Comparison of ENCODE assay signal across 17 cellular contexts in the genomic region with DNA sequence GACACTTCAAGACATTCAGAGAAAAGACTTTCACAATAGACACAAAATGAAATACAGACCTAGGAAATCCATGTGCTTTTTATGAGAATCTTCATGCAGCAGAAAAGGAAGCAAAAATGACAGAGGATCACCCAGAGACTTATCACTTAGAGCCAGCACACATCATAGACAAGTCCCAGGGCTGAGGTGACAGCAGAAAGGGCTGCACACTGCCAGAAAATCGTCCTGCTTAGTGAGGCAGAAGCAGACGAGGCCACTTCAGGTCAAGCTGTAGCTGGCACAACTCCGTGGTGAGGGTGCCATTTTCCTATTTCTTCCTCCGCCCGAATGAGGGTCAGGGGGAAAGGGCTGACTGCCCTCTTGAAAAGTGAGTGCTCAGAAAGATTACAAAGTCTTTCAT.
DNase-seq lines count a peak whose midpoint lies in the region; ATAC-seq and TF ChIP-seq lines count a peak whose summit lies in the region.
"Had no signal": no experiment of that assay in that cellular context is flagged by ENCODE, and none has a peak within 500 bp of the region (broad histone marks: within the 10 kb centered on the region; RNA-seq: fewer than 3 reads in every experiment).

No MANE protein-coding gene starts in this region.

- peak; percentile 54 for DNase-seq in activated CD4-positive, alpha-beta T cell treated with anti-CD3 and anti-CD28 coated beads, Interleukin-2, amount 10 ng/mL, durations not matched to agents 24 days and 14 days
- DNase-seq in activated CD4-positive, alpha-beta T cell treated with anti-CD3 and anti-CD28 coated beads, Interleukin-2, amount 50 U/mL, for 1 hour, result no peak
- DNase-seq in NCI-H446 treated with DMSO at 0.1 percent for 48 hours (lab: John Stamatoyannopoulos, UW), result peak; percentile 48
- no peak for DNase-seq in fibroblast of lung (ENCODE audit: low read depth in 2 of 2)
- peak; percentile 65 for DNase-seq in thyroid gland
- no peak for DNase-seq in activated CD4-positive, CD25-positive, alpha-beta regulatory T cell treated with anti-CD3 and anti-CD28 coated beads, Interleukin-2, amount 50 U/mL, for 72 hours
- DNase-seq: activated CD4-positive, alpha-beta memory T cell treated with anti-CD3 and anti-CD28 coated beads for 36 hours; activated T-cell treated with anti-CD3 and anti-CD28 coated beads for 4 hours; CD8-positive, alpha-beta memory T cell; dorsolateral prefrontal cortex; KG1; mucosa of descending colon; SW 1271 had no signal

- no peak overlapping the region for H3K4me2 ChIP-seq in fibroblast of lung (ENCODE audit: extremely low read depth, insufficient read depth, low read length)

- no peak for ATAC-seq in GM18511 (IDR thresholded peaks at IDR 0.05; ENCODE audit: unreplicated experiment)

- H3K9me3 ChIP-seq in fibroblast of lung (ENCODE audit: control insufficient read depth, insufficient read depth, low read depth, low read length), result no peaks in the 10 kb centered on the region
- no peaks in the 10 kb centered on the region for H3K9me3 ChIP-seq in thyroid gland
- H3K9me3 ChIP-seq: mucosa of descending colon, neutrophil had no signal

- H3K9me3 Mint-ChIP-seq in activated CD4-positive, alpha-beta T cell treated with anti-CD3 and anti-CD28 coated beads, Interleukin-2, amount 10 ng/mL, durations not matched to agents 24 days and 14 days, result peaks cover 8% of the 10 kb centered on the region
- H3K9me3 Mint-ChIP-seq: activated CD4-positive, alpha-beta memory T cell treated with anti-CD3 and anti-CD28 coated beads for 36 hours; CD8-positive, alpha-beta memory T cell had no signal

- intact Hi-C loops in activated CD4-positive, alpha-beta T cell treated with anti-CD3 and anti-CD28 coated beads, Interleukin-2, amount 10 ng/mL, durations not matched to agents 24 days and 14 days (cut with micrococcal nuclease), result no loop called here
- intact Hi-C loops in thyroid gland (cut with DNase I), result no loop called here

- no peak for TF ChIP-seq POLR2A in thyroid gland (IDR thresholded peaks at IDR 0.05)

- H3K4me3 ChIP-seq in fibroblast of lung (replicated peaks in 1 of 4; ENCODE audit: control extremely low read depth in 1 of 4, insufficient read depth in 1 of 4, low read depth in 3 of 4, low read length in 4 of 4), result no peak overlapping the region
- H3K4me3 ChIP-seq in thyroid gland (replicated peaks in 1 of 3), result no peak overlapping the region
- H3K4me3 ChIP-seq: mucosa of descending colon had no signal

- H3K27ac Mint-ChIP-seq in activated CD4-positive, alpha-beta T cell treated with anti-CD3 and anti-CD28 coated beads, Interleukin-2, amount 10 ng/mL, durations not matched to agents 24 days and 14 days, result no peak overlapping the region
- H3K27ac Mint-ChIP-seq: activated CD4-positive, alpha-beta memory T cell treated with anti-CD3 and anti-CD28 coated beads for 36 hours had no signal

- TF ChIP-seq CTCF in fibroblast of lung (conservative IDR thresholded peaks at IDR 0.05 in 1 of 2, IDR thresholded peaks at IDR 0.05 in 1 of 2; ENCODE audit: low read depth in 1 of 2, low read length in 2 of 2), result no peak
- no peak for TF ChIP-seq CTCF in thyroid gland (IDR thresholded peaks at IDR 0.05)

- H3K27ac ChIP-seq in fibroblast of lung (ENCODE audit: insufficient read depth, low read length) (no peak overlapping the region), thyroid gland (no peak overlapping the region)
- H3K27ac ChIP-seq: dorsolateral prefrontal cortex, epithelial cell of prostate, neutrophil, RWPE1 had no signal

- H3K4me1 ChIP-seq in fibroblast of lung (ENCODE audit: control insufficient read depth, extremely low read depth, insufficient read depth, low read length) (no peaks in the 10 kb centered on the region), thyroid gland (peaks cover 0 to 10% of the 10 kb centered on the region in 2 donors)

- no peaks in the 10 kb centered on the region for H3K27me3 ChIP-seq in fibroblast of lung (ENCODE audit: control insufficient read depth, insufficient read depth, low read length)
- no peaks in the 10 kb centered on the region for H3K27me3 ChIP-seq in thyroid gland
- H3K27me3 ChIP-seq: neutrophil had no signal

- WGBS in thyroid gland, 2 donors, result 12 to 13% methylated on average over 5 of the region's 5 CpGs

- H3K36me3 ChIP-seq in fibroblast of lung (ENCODE audit: control insufficient read depth, insufficient read depth, low read length) (no peaks in the 10 kb centered on the region), thyroid gland (no peaks in the 10 kb centered on the region)
- H3K36me3 ChIP-seq: neutrophil had no signal

- H3K4me3 Mint-ChIP-seq in activated CD4-positive, alpha-beta T cell treated with anti-CD3 and anti-CD28 coated beads, Interleukin-2, amount 10 ng/mL, durations not matched to agents 24 days and 14 days, result no peak overlapping the region
- H3K4me3 Mint-ChIP-seq: activated CD4-positive, alpha-beta memory T cell treated with anti-CD3 and anti-CD28 coated beads for 36 hours; CD8-positive, alpha-beta memory T cell had no signal

- H3K79me2 ChIP-seq in fibroblast of lung (ENCODE audit: control insufficient read depth, insufficient read depth, low read length), result no peaks in the 10 kb centered on the region

- peaks cover 2% of the 10 kb centered on the region for H3K36me3 Mint-ChIP-seq in activated CD4-positive, alpha-beta T cell treated with anti-CD3 and anti-CD28 coated beads, Interleukin-2, amount 10 ng/mL, durations not matched to agents 24 days and 14 days (ENCODE audit: low read depth)
- H3K36me3 Mint-ChIP-seq: activated CD4-positive, alpha-beta memory T cell treated with anti-CD3 and anti-CD28 coated beads for 36 hours; CD8-positive, alpha-beta memory T cell had no signal

- H4K20me1 ChIP-seq in fibroblast of lung (ENCODE audit: control insufficient read depth, extremely low read depth, insufficient read depth, low read length), result no peaks in the 10 kb centered on the region

- H3K27me3 Mint-ChIP-seq in activated CD4-positive, alpha-beta T cell treated with anti-CD3 and anti-CD28 coated beads, Interleukin-2, amount 10 ng/mL, durations not matched to agents 24 days and 14 days, result no peaks in the 10 kb centered on the region
- H3K27me3 Mint-ChIP-seq: activated CD4-positive, alpha-beta memory T cell treated with anti-CD3 and anti-CD28 coated beads for 36 hours; CD8-positive, alpha-beta memory T cell had no signal

- peak overlapping the region; percentile 39 for H2AFZ ChIP-seq in fibroblast of lung (ENCODE audit: low read length)

- H3K4me1 Mint-ChIP-seq in activated CD4-positive, alpha-beta T cell treated with anti-CD3 and anti-CD28 coated beads, Interleukin-2, amount 10 ng/mL, durations not matched to agents 24 days and 14 days, result peaks cover 34% of the 10 kb centered on the region

- H3K9ac ChIP-seq in fibroblast of lung (ENCODE audit: insufficient read depth, low read length), result no peak overlapping the region

Comparison
In these comparisons a context has a peak if more than half of its experiments do, and no peak if none do; other contexts are left out.
1. DNase-seq: peak in activated CD4-positive, alpha-beta T cell treated with anti-CD3 and anti-CD28 coated beads, Interleukin-2, amount 10 ng/mL, durations not matched to agents 24 days and 14 days (single experiment), NCI-H446 treated with DMSO at 0.1 percent for 48 hours (single experiment) and thyroid gland (2 of 2); none in activated CD4-positive, alpha-beta T cell treated with anti-CD3 and anti-CD28 coated beads, Interleukin-2, amount 50 U/mL, for 1 hour (single experiment), fibroblast of lung (0 of 2) and activated CD4-positive, CD25-positive, alpha-beta regulatory T cell treated with anti-CD3 and anti-CD28 coated beads, Interleukin-2, amount 50 U/mL, for 72 hours (single experiment).